In the genomic region with DNA sequence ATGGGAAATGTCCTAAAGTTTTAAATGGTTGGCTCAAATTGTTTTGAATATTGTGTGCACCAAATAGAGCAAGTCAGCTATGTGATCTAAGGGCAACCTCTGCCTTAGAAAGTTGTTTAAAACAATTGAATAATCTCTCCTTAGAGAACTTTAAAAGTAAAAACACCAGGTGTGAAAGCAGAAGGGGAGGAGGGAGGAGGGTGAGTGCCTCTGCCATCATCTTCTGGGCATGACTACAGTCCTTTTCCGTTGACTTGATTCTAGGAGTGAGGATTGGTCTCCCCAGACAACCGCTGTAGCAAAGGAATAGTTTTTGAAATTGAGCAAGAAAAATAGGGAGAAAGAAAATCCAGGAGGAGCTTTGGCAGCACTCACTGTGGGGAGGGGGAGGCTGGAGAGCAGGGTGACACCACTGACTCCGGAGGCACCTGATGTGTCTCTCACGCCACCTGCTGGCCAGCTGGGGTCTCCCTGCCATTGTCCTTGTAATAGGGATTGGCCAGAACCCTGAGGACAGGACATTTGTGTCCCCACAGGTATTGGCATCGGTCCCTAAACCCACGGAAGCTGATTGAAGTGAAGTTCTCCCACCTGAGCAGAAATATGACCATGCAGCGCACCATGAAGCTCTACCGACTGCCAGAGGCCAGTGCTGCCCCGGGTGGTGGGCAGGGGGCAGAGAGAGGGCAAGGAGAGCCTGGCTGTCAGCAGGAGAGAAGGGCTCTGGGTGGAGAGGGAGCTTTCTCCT, we compare ENCODE assay signal across 1 cellular context.
A peak's percentile ranks its signal among the peaks of the same experiment; 100 is the strongest.
TF ChIP-seq lines count a peak whose summit lies in the region.

No MANE protein-coding gene starts in this region.

TF ChIP-seq in H1, 55 proteins besides CTCF, POLR2A, EP300 and RAD21:
- TF ChIP-seq, protein P1, sequence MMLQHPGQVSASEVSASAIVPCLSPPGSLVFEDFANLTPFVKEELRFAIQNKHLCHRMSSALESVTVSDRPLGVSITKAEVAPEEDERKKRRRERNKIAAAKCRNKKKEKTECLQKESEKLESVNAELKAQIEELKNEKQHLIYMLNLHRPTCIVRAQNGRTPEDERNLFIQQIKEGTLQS (IDR thresholded peaks at IDR 0.05; ENCODE audit: insufficient read depth, low read depth, low read length) = no peak
- TF ChIP-seq KDM1A (IDR thresholded peaks at IDR 0.05; ENCODE audit: borderline replicate concordance, low read length) = no peak
- TF ChIP-seq NRF1 (IDR thresholded peaks at IDR 0.05; ENCODE audit: low read depth, low read length) = no peak
- TF ChIP-seq POLR2AphosphoS5 (IDR thresholded peaks at IDR 0.05; ENCODE audit: low read depth, low read length) = peak; percentile 20; the same call in 1 of the 2 replicates
- TF ChIP-seq TCF12 (IDR thresholded peaks at IDR 0.05; ENCODE audit: low read depth, low read length) = no peak
- no peak for TF ChIP-seq CEBPB (IDR thresholded peaks at IDR 0.05; ENCODE audit: low read depth, low read length)
- no peak for TF ChIP-seq GTF2F1 (IDR thresholded peaks at IDR 0.05; ENCODE audit: borderline replicate concordance, low read depth, low read length)
- no peak for TF ChIP-seq RBBP5 (IDR thresholded peaks at IDR 0.05; ENCODE audit: borderline replicate concordance, low read depth, low read length)
- TF ChIP-seq SIN3A (conservative IDR thresholded peaks at IDR 0.05 in 1 of 2, IDR thresholded peaks at IDR 0.05 in 1 of 2; ENCODE audit: low read depth in 1 of 2, low read length in 2 of 2) = 0 out of 4 replicates have a peak, but pooled peaks of 1 of the 2 experiments have one; percentile 26
- TF ChIP-seq TAF1 (IDR thresholded peaks at IDR 0.05; ENCODE audit: low read depth, low read length) = no peak
- TF ChIP-seq ASH2L (IDR thresholded peaks at IDR 0.05; ENCODE audit: low read length) = no peak
- TF ChIP-seq CHD1 (IDR thresholded peaks at IDR 0.05; ENCODE audit: low read depth, low read length) = no peak
- TF ChIP-seq, protein P2, sequence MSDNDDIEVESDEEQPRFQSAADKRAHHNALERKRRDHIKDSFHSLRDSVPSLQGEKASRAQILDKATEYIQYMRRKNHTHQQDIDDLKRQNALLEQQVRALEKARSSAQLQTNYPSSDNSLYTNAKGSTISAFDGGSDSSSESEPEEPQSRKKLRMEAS (IDR thresholded peaks at IDR 0.05) = no peak
- TF ChIP-seq JUN (IDR thresholded peaks at IDR 0.05; ENCODE audit: low read depth, low read length) = no peak
- TF ChIP-seq NANOG (IDR thresholded peaks at IDR 0.05; ENCODE audit: insufficient read depth, low read depth, low read length, poor library complexity, severe bottlenecking) = no peak
- TF ChIP-seq SRF (IDR thresholded peaks at IDR 0.05; ENCODE audit: low read depth, low read length) = no peak
- TF ChIP-seq CTBP2 (IDR thresholded peaks at IDR 0.05; ENCODE audit: borderline replicate concordance, insufficient read depth, insufficient read length, low read length) = no peak
- TF ChIP-seq CREB1 (IDR thresholded peaks at IDR 0.05) = no peak
- no peak for TF ChIP-seq KDM5A (IDR thresholded peaks at IDR 0.05; ENCODE audit: low read length)
- TF ChIP-seq, protein P3, sequence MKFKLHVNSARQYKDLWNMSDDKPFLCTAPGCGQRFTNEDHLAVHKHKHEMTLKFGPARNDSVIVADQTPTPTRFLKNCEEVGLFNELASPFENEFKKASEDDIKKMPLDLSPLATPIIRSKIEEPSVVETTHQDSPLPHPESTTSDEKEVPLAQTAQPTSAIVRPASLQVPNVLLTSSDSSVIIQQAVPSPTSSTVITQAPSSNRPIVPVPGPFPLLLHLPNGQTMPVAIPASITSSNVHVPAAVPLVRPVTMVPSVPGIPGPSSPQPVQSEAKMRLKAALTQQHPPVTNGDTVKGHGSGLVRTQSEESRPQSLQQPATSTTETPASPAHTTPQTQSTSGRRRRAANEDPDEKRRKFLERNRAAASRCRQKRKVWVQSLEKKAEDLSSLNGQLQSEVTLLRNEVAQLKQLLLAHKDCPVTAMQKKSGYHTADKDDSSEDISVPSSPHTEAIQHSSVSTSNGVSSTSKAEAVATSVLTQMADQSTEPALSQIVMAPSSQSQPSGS (IDR thresholded peaks at IDR 0.05; ENCODE audit: low read length) = no peak
- TF ChIP-seq EGR1 (IDR thresholded peaks at IDR 0.05; ENCODE audit: borderline replicate concordance, low read depth, low read length) = no peak
- TF ChIP-seq SP2 (IDR thresholded peaks at IDR 0.05; ENCODE audit: low read length) = no peak
- TF ChIP-seq RXRA (IDR thresholded peaks at IDR 0.05; ENCODE audit: insufficient read depth, low read depth, low read length) = no peak
- no peak for TF ChIP-seq SIRT6 (IDR thresholded peaks at IDR 0.05; ENCODE audit: low read length)
- TF ChIP-seq YY1 (IDR thresholded peaks at IDR 0.05; ENCODE audit: low read depth, low read length) = 0 out of 2 replicates have a peak, but pooled peaks have one; percentile 26
- TF ChIP-seq TEAD4 (IDR thresholded peaks at IDR 0.05; ENCODE audit: low read depth, low read length) = no peak
- no peak for TF ChIP-seq PHF8 (conservative IDR thresholded peaks at IDR 0.05; ENCODE audit: low read depth, low read length)
